ENCODE assay signal across 1 cellular context in the genomic region with DNA sequence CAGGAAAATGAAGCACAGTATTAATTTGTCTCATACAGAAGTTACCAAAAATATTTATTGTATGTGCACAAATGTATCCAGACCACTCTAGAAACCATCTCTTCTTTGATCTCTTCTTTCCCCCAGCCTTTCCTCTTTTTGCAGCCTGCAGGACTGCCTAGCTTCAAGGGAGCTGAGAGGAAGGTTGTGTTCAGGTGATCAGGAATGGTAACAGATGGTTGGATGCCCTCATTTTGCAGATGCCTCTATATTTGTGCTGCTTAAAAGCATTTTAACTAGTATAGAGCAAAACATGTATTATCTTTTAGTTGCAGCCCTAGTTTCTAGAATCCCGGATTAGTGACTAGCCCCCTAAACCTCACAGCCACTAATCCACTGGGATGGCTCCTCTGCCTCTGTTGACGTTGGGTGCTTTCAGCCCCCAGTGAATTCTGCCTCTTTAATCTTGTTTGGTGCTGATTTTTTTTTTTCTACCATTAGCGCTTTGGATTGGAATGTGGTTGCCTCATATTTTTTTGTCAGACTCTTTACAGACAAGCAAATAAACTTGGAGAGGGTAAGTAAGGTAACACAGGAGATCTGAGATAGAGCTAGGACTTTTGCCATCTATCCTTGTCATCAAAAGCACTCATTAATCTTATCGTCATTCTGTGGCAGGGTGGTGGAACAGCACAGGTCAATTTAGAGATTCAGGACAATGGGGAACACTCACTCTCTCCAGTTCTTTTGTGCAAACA.
TF ChIP-seq lines count a peak whose summit lies in the region.

No MANE protein-coding gene starts in this region.

TF ChIP-seq in K562, 482 proteins besides CTCF, POLR2A, EP300 and RAD21 (continued from another document and continues in another):
- TF ChIP-seq E2F4 (CRISPR knock-in tag; IDR thresholded peaks at IDR 0.05; ENCODE audit: low read depth) (no peak), PTRF (tag; IDR thresholded peaks at IDR 0.05) (0 out of 2 replicates have a peak, but pooled peaks have one; percentile 8), ZBTB1 (CRISPR knock-in tag; IDR thresholded peaks at IDR 0.05; ENCODE audit: borderline replicate concordance, low read depth) (no peak), ZNF316 (IDR thresholded peaks at IDR 0.05) (peak; percentile 48), KLF10 (CRISPR knock-in tag; IDR thresholded peaks at IDR 0.05) (no peak), ZNF12 (CRISPR knock-in tag; IDR thresholded peaks at IDR 0.05) (no peak), ZBTB8A (IDR thresholded peaks at IDR 0.05; ENCODE audit: partially characterized antibody) (no peak), USF2 (CRISPR knock-in tag; IDR thresholded peaks at IDR 0.05) (no peak), TBL1XR1 (IDR thresholded peaks at IDR 0.05; ENCODE audit: low read length in 2 of 2) (0 out of 4 replicates have a peak, but pooled peaks of 1 of the 2 experiments have one; percentile 13), MAZ (CRISPR knock-in tag; conservative IDR thresholded peaks at IDR 0.05 in 1 of 2, IDR thresholded peaks at IDR 0.05 in 1 of 2) (0 out of 4 replicates have a peak, but pooled peaks of 1 of the 2 experiments have one; percentile 19), MAFG (tag; conservative IDR thresholded peaks at IDR 0.05) (no peak), MED1 (CRISPR knock-in tag; IDR thresholded peaks at IDR 0.05; ENCODE audit: borderline replicate concordance) (no peak), ZNF184 (CRISPR knock-in tag; IDR thresholded peaks at IDR 0.05) (no peak), MCM5 (IDR thresholded peaks at IDR 0.05; ENCODE audit: low read depth) (no peak), DMBX1 (CRISPR knock-in tag; IDR thresholded peaks at IDR 0.05; ENCODE audit: borderline replicate concordance) (peak; percentile 25; the same call in 1 of the 2 replicates), KDM1A (IDR thresholded peaks at IDR 0.05) (peak in 1 of 2 experiments; percentile 14; a peak in 1 of 4 replicates), SMARCE1 (IDR thresholded peaks at IDR 0.05) (peak; percentile 77), CHCHD3 (CRISPR knock-in tag; IDR thresholded peaks at IDR 0.05) (no peak), RUNX1 (IDR thresholded peaks at IDR 0.05; ENCODE audit: low read depth) (no peak), NR2C2 (CRISPR knock-in tag; IDR thresholded peaks at IDR 0.05) (no peak), NR2C2 (tag; IDR thresholded peaks at IDR 0.05) (no peak), FOSL1 (tag; conservative IDR thresholded peaks at IDR 0.05) (0 out of 2 replicates have a peak, but pooled peaks have one; percentile 9), NR1H2 (CRISPR knock-in tag; IDR thresholded peaks at IDR 0.05) (no peak), PHF8 (IDR thresholded peaks at IDR 0.05; ENCODE audit: borderline replicate concordance, low read length) (no peak), ZNF277 (CRISPR knock-in tag; IDR thresholded peaks at IDR 0.05; ENCODE audit: borderline replicate concordance) (no peak), JUNB (CRISPR knock-in tag; conservative IDR thresholded peaks at IDR 0.05) (no peak), ZNF449 (CRISPR knock-in tag; IDR thresholded peaks at IDR 0.05) (no peak), ATF1 (CRISPR knock-in tag; IDR thresholded peaks at IDR 0.05) (no peak), ATF1 (tag; IDR thresholded peaks at IDR 0.05) (0 out of 2 replicates have a peak, but pooled peaks have one; percentile 29), BACH1 (tag; IDR thresholded peaks at IDR 0.05) (no peak), FOXJ3 (CRISPR knock-in tag; IDR thresholded peaks at IDR 0.05) (0 out of 2 replicates have a peak, but pooled peaks have one; percentile 11), MTA1 (IDR thresholded peaks at IDR 0.05; ENCODE audit: borderline replicate concordance) (peak; percentile 53; the same call in 1 of the 2 replicates), KDM5B (IDR thresholded peaks at IDR 0.05; ENCODE audit: insufficient replicate concordance, low read depth, low read length) (no peak), ZNF696 (CRISPR knock-in tag; conservative IDR thresholded peaks at IDR 0.05) (no peak), ATF7 (IDR thresholded peaks at IDR 0.05) (peak; percentile 67; the same call in 1 of the 2 replicates)
- TF ChIP-seq, protein P1, sequence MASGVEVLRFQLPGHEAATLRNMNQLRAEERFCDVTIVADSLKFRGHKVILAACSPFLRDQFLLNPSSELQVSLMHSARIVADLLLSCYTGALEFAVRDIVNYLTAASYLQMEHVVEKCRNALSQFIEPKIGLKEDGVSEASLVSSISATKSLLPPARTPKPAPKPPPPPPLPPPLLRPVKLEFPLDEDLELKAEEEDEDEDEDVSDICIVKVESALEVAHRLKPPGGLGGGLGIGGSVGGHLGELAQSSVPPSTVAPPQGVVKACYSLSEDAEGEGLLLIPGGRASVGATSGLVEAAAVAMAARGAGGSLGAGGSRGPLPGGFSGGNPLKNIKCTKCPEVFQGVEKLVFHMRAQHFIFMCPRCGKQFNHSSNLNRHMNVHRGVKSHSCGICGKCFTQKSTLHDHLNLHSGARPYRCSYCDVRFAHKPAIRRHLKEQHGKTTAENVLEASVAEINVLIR (CRISPR knock-in tag; IDR thresholded peaks at IDR 0.05) = no peak
- TF ChIP-seq, protein P2, sequence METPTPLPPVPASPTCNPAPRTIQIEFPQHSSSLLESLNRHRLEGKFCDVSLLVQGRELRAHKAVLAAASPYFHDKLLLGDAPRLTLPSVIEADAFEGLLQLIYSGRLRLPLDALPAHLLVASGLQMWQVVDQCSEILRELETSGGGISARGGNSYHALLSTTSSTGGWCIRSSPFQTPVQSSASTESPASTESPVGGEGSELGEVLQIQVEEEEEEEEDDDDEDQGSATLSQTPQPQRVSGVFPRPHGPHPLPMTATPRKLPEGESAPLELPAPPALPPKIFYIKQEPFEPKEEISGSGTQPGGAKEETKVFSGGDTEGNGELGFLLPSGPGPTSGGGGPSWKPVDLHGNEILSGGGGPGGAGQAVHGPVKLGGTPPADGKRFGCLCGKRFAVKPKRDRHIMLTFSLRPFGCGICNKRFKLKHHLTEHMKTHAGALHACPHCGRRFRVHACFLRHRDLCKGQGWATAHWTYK (CRISPR knock-in tag; IDR thresholded peaks at IDR 0.05) = no peak
- TF ChIP-seq, protein P3, sequence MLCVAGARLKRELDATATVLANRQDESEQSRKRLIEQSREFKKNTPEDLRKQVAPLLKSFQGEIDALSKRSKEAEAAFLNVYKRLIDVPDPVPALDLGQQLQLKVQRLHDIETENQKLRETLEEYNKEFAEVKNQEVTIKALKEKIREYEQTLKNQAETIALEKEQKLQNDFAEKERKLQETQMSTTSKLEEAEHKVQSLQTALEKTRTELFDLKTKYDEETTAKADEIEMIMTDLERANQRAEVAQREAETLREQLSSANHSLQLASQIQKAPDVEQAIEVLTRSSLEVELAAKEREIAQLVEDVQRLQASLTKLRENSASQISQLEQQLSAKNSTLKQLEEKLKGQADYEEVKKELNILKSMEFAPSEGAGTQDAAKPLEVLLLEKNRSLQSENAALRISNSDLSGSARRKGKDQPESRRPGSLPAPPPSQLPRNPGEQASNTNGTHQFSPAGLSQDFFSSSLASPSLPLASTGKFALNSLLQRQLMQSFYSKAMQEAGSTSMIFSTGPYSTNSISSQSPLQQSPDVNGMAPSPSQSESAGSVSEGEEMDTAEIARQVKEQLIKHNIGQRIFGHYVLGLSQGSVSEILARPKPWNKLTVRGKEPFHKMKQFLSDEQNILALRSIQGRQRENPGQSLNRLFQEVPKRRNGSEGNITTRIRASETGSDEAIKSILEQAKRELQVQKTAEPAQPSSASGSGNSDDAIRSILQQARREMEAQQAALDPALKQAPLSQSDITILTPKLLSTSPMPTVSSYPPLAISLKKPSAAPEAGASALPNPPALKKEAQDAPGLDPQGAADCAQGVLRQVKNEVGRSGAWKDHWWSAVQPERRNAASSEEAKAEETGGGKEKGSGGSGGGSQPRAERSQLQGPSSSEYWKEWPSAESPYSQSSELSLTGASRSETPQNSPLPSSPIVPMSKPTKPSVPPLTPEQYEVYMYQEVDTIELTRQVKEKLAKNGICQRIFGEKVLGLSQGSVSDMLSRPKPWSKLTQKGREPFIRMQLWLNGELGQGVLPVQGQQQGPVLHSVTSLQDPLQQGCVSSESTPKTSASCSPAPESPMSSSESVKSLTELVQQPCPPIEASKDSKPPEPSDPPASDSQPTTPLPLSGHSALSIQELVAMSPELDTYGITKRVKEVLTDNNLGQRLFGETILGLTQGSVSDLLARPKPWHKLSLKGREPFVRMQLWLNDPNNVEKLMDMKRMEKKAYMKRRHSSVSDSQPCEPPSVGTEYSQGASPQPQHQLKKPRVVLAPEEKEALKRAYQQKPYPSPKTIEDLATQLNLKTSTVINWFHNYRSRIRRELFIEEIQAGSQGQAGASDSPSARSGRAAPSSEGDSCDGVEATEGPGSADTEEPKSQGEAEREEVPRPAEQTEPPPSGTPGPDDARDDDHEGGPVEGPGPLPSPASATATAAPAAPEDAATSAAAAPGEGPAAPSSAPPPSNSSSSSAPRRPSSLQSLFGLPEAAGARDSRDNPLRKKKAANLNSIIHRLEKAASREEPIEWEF (CRISPR knock-in tag; IDR thresholded peaks at IDR 0.05) = no peak
- TF ChIP-seq, protein P4, sequence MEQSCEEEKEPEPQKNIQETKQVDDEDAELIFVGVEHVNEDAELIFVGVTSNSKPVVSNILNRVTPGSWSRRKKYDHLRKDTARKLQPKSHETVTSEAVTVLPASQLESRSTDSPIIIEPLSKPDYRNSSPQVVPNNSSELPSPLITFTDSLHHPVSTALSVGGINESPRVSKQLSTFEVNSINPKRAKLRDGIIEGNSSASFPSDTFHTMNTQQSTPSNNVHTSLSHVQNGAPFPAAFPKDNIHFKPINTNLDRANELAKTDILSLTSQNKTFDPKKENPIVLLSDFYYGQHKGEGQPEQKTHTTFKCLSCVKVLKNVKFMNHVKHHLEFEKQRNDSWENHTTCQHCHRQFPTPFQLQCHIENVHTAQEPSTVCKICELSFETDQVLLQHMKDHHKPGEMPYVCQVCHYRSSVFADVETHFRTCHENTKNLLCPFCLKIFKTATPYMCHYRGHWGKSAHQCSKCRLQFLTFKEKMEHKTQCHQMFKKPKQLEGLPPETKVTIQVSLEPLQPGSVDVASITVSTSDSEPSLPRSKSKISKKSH (CRISPR knock-in tag; IDR thresholded peaks at IDR 0.05) = no peak
- TF ChIP-seq, protein P5, sequence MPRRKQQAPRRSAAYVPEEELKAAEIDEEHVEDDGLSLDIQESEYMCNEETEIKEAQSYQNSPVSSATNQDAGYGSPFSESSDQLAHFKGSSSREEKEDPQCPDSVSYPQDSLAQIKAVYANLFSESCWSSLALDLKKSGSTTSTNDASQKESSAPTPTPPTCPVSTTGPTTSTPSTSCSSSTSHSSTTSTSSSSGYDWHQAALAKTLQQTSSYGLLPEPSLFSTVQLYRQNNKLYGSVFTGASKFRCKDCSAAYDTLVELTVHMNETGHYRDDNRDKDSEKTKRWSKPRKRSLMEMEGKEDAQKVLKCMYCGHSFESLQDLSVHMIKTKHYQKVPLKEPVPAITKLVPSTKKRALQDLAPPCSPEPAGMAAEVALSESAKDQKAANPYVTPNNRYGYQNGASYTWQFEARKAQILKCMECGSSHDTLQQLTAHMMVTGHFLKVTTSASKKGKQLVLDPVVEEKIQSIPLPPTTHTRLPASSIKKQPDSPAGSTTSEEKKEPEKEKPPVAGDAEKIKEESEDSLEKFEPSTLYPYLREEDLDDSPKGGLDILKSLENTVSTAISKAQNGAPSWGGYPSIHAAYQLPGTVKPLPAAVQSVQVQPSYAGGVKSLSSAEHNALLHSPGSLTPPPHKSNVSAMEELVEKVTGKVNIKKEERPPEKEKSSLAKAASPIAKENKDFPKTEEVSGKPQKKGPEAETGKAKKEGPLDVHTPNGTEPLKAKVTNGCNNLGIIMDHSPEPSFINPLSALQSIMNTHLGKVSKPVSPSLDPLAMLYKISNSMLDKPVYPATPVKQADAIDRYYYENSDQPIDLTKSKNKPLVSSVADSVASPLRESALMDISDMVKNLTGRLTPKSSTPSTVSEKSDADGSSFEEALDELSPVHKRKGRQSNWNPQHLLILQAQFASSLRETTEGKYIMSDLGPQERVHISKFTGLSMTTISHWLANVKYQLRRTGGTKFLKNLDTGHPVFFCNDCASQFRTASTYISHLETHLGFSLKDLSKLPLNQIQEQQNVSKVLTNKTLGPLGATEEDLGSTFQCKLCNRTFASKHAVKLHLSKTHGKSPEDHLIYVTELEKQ (CRISPR knock-in tag; IDR thresholded peaks at IDR 0.05) = peak; percentile 97
- TF ChIP-seq, protein P6, sequence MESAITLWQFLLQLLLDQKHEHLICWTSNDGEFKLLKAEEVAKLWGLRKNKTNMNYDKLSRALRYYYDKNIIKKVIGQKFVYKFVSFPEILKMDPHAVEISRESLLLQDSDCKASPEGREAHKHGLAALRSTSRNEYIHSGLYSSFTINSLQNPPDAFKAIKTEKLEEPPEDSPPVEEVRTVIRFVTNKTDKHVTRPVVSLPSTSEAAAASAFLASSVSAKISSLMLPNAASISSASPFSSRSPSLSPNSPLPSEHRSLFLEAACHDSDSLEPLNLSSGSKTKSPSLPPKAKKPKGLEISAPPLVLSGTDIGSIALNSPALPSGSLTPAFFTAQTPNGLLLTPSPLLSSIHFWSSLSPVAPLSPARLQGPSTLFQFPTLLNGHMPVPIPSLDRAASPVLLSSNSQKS (CRISPR knock-in tag; IDR thresholded peaks at IDR 0.05) = no peak
